Comparison of ENCODE assay signal across 8 cellular contexts in genomic region chr14:52315355-52315718, GRCh38. TPM values are rescaled to one million over a fixed set of nuclear protein-coding genes. Genes with fewer than 3 reads are reported as not detected.
DNase-seq lines count a peak whose midpoint lies in the region; ATAC-seq and TF ChIP-seq lines count a peak whose summit lies in the region.

No MANE protein-coding gene starts in this region.

- H3K27ac Mint-ChIP-seq in CD8-positive, alpha-beta T cell = peak overlapping the region; percentile 92
- no peak overlapping the region for H3K27ac Mint-ChIP-seq in endothelial cell (ENCODE audit: unreplicated experiment)

- no peaks in the 10 kb centered on the region for H3K9me3 ChIP-seq in CD8-positive, alpha-beta T cell (ENCODE audit: low read length)
- no peaks in the 10 kb centered on the region for H3K9me3 ChIP-seq in neutrophil

- H3K4me1 Mint-ChIP-seq in CD8-positive, alpha-beta T cell (ENCODE audit: low read depth) = peaks cover 90% of the 10 kb centered on the region
- peaks cover 14% of the 10 kb centered on the region for H3K4me1 Mint-ChIP-seq in endothelial cell (ENCODE audit: unreplicated experiment)

- no peaks in the 10 kb centered on the region for H3K9me3 Mint-ChIP-seq in CD8-positive, alpha-beta T cell
- H3K9me3 Mint-ChIP-seq in endothelial cell (ENCODE audit: unreplicated experiment) = no peaks in the 10 kb centered on the region

- H3K27ac ChIP-seq in CD8-positive, alpha-beta T cell (ENCODE audit: low read depth, low read length) = peak overlapping the region; percentile 70
- peak overlapping the region; percentile 85 for H3K27ac ChIP-seq in neutrophil

- H3K4me1 ChIP-seq in CD8-positive, alpha-beta T cell (ENCODE audit: insufficient read depth, low read length) = peaks cover 70% of the 10 kb centered on the region
- H3K4me1 ChIP-seq in neutrophil (ENCODE audit: control insufficient read depth in 1 of 2, insufficient read depth in 1 of 2, low read depth in 1 of 2, low read length in 1 of 2) = peaks cover 75 to 87% of the 10 kb centered on the region in 2 experiments

- H3K36me3 ChIP-seq in CD8-positive, alpha-beta T cell (ENCODE audit: insufficient read depth, low read length) = no peaks in the 10 kb centered on the region
- H3K36me3 ChIP-seq in neutrophil = no peaks in the 10 kb centered on the region

- peak; percentile 11 for ATAC-seq in CD8-positive, alpha-beta T cell
- ATAC-seq in GM21381 (IDR thresholded peaks at IDR 0.05; ENCODE audit: unreplicated experiment) (no peak), HG02981 (IDR thresholded peaks at IDR 0.05; ENCODE audit: unreplicated experiment) (no peak)

- no peak for TF ChIP-seq CTCF in CD8-positive, alpha-beta T cell (IDR thresholded peaks at IDR 0.05)
- no peak for TF ChIP-seq CTCF in endothelial cell (IDR thresholded peaks at IDR 0.05; ENCODE audit: unreplicated experiment)
- no peak for TF ChIP-seq CTCF in neutrophil (IDR thresholded peaks at IDR 0.05)

- peaks cover 30% of the 10 kb centered on the region for H3K36me3 Mint-ChIP-seq in CD8-positive, alpha-beta T cell
- H3K36me3 Mint-ChIP-seq in endothelial cell (ENCODE audit: low read depth, unreplicated experiment) = peaks cover 9% of the 10 kb centered on the region

- H3K4me3 Mint-ChIP-seq in CD8-positive, alpha-beta T cell = peak overlapping the region; percentile 99
- peak overlapping the region; percentile 88 for H3K4me3 Mint-ChIP-seq in endothelial cell (ENCODE audit: unreplicated experiment)

- H3K27me3 Mint-ChIP-seq in CD8-positive, alpha-beta T cell (ENCODE audit: low read depth) = peaks cover 10% of the 10 kb centered on the region
- H3K27me3 Mint-ChIP-seq in endothelial cell (ENCODE audit: unreplicated experiment) = peaks cover 17% of the 10 kb centered on the region

- DNase-seq in CD8-positive, alpha-beta T cell = peak in 1 of 7 experiments; percentile 17
- DNase-seq in NOMO-1 (lab: John Stamatoyannopoulos, UW; ENCODE audit: unreplicated experiment in 2 of 2) (peak; percentile 69 to 87), endothelial cell (ENCODE audit: low spot score) (no peak), H4 (ENCODE audit: low spot score) (no peak), HUDEP-2 (lab: John Stamatoyannopoulos, UW; ENCODE audit: unreplicated experiment in 76 of 76) (no peak)

- peak overlapping the region; percentile 85 for H3K4me3 ChIP-seq in CD8-positive, alpha-beta T cell (ENCODE audit: low read depth, low read length)
- peak overlapping the region; percentile 65 to 73 for H3K4me3 ChIP-seq in neutrophil (ENCODE audit: low read depth in 1 of 2, low read length in 1 of 2)

- no peaks in the 10 kb centered on the region for H3K27me3 ChIP-seq in CD8-positive, alpha-beta T cell (ENCODE audit: insufficient read depth, low read length)
- H3K27me3 ChIP-seq in neutrophil = no peaks in the 10 kb centered on the region

- POLR2A ChIA-PET in CD8-positive, alpha-beta T cell (lab: Charles Lee) = interaction anchor here (0.6 kb wide), 1 partner anchor 8 kb away, joined by 3 read pairs; no protein-coding TSS in a partner anchor

- intact Hi-C loops in CD8-positive, alpha-beta T cell (cut with DNase I, micrococcal nuclease) = loop anchor here (2.0 to 5.0 kb wide), 4 partner anchors 13 to 237 kb away; partner anchors contain the start of genes GPR137C (in 1 of the 2) and TXNDC16 (in 1 of the 2)

- CTCF ChIA-PET in CD8-positive, alpha-beta T cell (lab: Charles Lee) = no interaction called here

RNA-seq across cellular contexts. Expression of gene PTGER2, which starts 1.2 kb away (rescaled TPM):
- total RNA-seq in CD8-positive, alpha-beta T cell = 1 to 10 TPM; 3.5 to 4.3 TPM
- not detected for total RNA-seq in endothelial cell (ENCODE audit: unreplicated experiment)
- total RNA-seq in H4 (2014; rRNA removed; shearing (Covaris generic)) = 3.7 and 5.7 TPM in 2 replicates

RNA-seq across cellular contexts. Expression of gene PTGDR, which starts 47.8 kb away (rescaled TPM):
- total RNA-seq in CD8-positive, alpha-beta T cell = 1 to 10 TPM; 2.7 to 3.0 TPM
- total RNA-seq in endothelial cell (ENCODE audit: unreplicated experiment) = 0.23 TPM
- not detected in 2 replicates for total RNA-seq in H4 (2014; rRNA removed; shearing (Covaris generic))

Comparison
In these comparisons a context has a peak if more than half of its experiments do, and no peak if none do; other contexts are left out.
1. DNase-seq: peak in NOMO-1 (2 of 2); none in endothelial cell (single experiment), H4 (single experiment) and HUDEP-2 (0 of 76).